In genomic region chr1:218482683-218483082, GRCh38 we compare ENCODE assay signal across 16 cellular contexts.
A peak's percentile ranks its signal among the peaks of the same experiment; 100 is the strongest.
DNase-seq lines count a peak whose midpoint lies in the region; ATAC-seq and TF ChIP-seq lines count a peak whose summit lies in the region.
"Had no signal": no experiment of that assay in that cellular context is flagged by ENCODE, and none has a peak within 500 bp of the region (broad histone marks: within the 10 kb centered on the region; RNA-seq: fewer than 3 reads in every experiment).

No MANE protein-coding gene starts in this region.

- H3K4me1 ChIP-seq in left ventricle myocardium inferior = peaks cover 25% of the 10 kb centered on the region
- H3K4me1 ChIP-seq in MM.1S (ENCODE audit: low read length) = peaks cover 4% of the 10 kb centered on the region; the same call in 1 of the 2 replicates

- H3K36me3 ChIP-seq in left ventricle myocardium inferior (no peaks in the 10 kb centered on the region), MM.1S (replicated peaks; ENCODE audit: insufficient read depth, low read length) (no peaks in the 10 kb centered on the region)
- H3K36me3 ChIP-seq: prostate gland had no signal

- TF ChIP-seq CTCF in left ventricle myocardium inferior (IDR thresholded peaks at IDR 0.05; ENCODE audit: borderline replicate concordance) = no peak
- no peak for TF ChIP-seq CTCF in MM.1S (IDR thresholded peaks at IDR 0.05; ENCODE audit: low read length)

- no peak overlapping the region for H3K9ac ChIP-seq in MM.1S (ENCODE audit: low read length)

- ATAC-seq in Right ventricle myocardium inferior = peak; percentile 89
- ATAC-seq in GM18861 (IDR thresholded peaks at IDR 0.05; ENCODE audit: unreplicated experiment) = no peak
- ATAC-seq: stimulated activated effector memory CD8-positive, alpha-beta T cell treated with anti-CD3 and anti-CD28 coated beads, Interleukin-12 subunit alpha, Interleukin-12 subunit beta, amount 100 ng/mL, for 72 hours; WTC11 had no signal

- H3K4me3 ChIP-seq in left ventricle myocardium inferior (no peak overlapping the region), MM.1S (ENCODE audit: low read length) (no peak overlapping the region)
- H3K4me3 ChIP-seq: prostate gland had no signal

- DNase-seq in Right ventricle myocardium inferior (ENCODE audit: missing footprints) (no peak), cardiac septum (ENCODE audit: low spot score) (no peak), dermis blood vessel endothelial cell (peak; percentile 71), left ventricle myocardium inferior (no peak), SW480 (ENCODE audit: low spot score) (no peak), MM.1S (no peak), NCI-H187 (lab: John Stamatoyannopoulos, UW) (no peak)
- DNase-seq: glutamatergic neuron; NCI-H1694 treated with DMSO at 0.1 percent for 48 hours; NCI-H446; stimulated activated CD4-positive, alpha-beta T cell treated with anti-CD3 and anti-CD28 coated beads, Interleukin-12 subunit alpha, Interleukin-12 subunit beta, amount 100 ng/mL, for 4 hours had no signal

- H3F3A ChIP-seq in MM.1S (ENCODE audit: insufficient read depth, low read length) = no peaks in the 10 kb centered on the region

- H3K79me2 ChIP-seq in MM.1S (ENCODE audit: low read length) = no peaks in the 10 kb centered on the region

- no peaks in the 10 kb centered on the region for H3K9me2 ChIP-seq in MM.1S (replicated peaks; ENCODE audit: insufficient read depth, low read length)

- H3K27me3 ChIP-seq in left ventricle myocardium inferior (ENCODE audit: low read depth) (no peaks in the 10 kb centered on the region), MM.1S (replicated peaks; ENCODE audit: insufficient read depth, low read length) (no peaks in the 10 kb centered on the region)

- no peak overlapping the region for H2AFZ ChIP-seq in MM.1S (ENCODE audit: low read length)

- H3K9me3 ChIP-seq in left ventricle myocardium inferior (replicated peaks) = no peaks in the 10 kb centered on the region
- H3K9me3 ChIP-seq in MM.1S (replicated peaks; ENCODE audit: insufficient read depth, low read length) = no peaks in the 10 kb centered on the region
- H3K9me3 ChIP-seq: prostate gland had no signal

- intact Hi-C loops in Right ventricle myocardium inferior (cut with DNase I) (no loop called here), cardiac septum (cut with DNase I) (no loop called here), left ventricle myocardium inferior (cut with micrococcal nuclease) (no loop called here)

- H3K27ac ChIP-seq in left ventricle myocardium inferior (replicated peaks) (peak overlapping the region; percentile 41), MM.1S (ENCODE audit: low read length) (no peak overlapping the region)
- H3K27ac ChIP-seq: C4-2B, prostate gland had no signal

- no peak overlapping the region for H3K4me2 ChIP-seq in MM.1S (ENCODE audit: low read depth, low read length)

- no peaks in the 10 kb centered on the region for H4K20me1 ChIP-seq in MM.1S (ENCODE audit: insufficient read depth, low read length)
